Comparison of ENCODE assay signal across 8 cellular contexts in genomic region chr10:11678074-11678793, GRCh38.
DNase-seq lines count a peak whose midpoint lies in the region; ATAC-seq and TF ChIP-seq lines count a peak whose summit lies in the region.

No MANE protein-coding gene starts in this region.

- no peak overlapping the region for H3K27ac Mint-ChIP-seq in T-cell

- no peak overlapping the region for H3K4me3 Mint-ChIP-seq in T-cell

- POLR2A ChIA-PET in T-cell (lab: Charles Lee) = no interaction called here

- no peak overlapping the region for H3K4me3 ChIP-seq in fibroblast of villous mesenchyme (ENCODE audit: low read depth, low read length)

- no peaks in the 10 kb centered on the region for H3K9me3 Mint-ChIP-seq in T-cell

- CTCF ChIA-PET in T-cell (lab: Charles Lee) = interaction anchor here in 1 of 2 donors (0.6 kb wide), 1 partner anchor 1702 kb away, joined by 3 read pairs; no protein-coding TSS in a partner anchor

- H3K4me1 Mint-ChIP-seq in T-cell = peaks cover 19 to 35% (median 29%) of the 10 kb centered on the region in 3 donors

- TF ChIP-seq CTCF in fibroblast of villous mesenchyme (IDR thresholded peaks at IDR 0.05; ENCODE audit: insufficient read depth, low read depth, low read length) = no peak

- DNase-seq in fibroblast of villous mesenchyme (ENCODE audit: low read depth) (peak; percentile 50), NCI-H1105 (lab: John Stamatoyannopoulos, UW) (no peak), NCI-H345 (lab: John Stamatoyannopoulos, UW) (no peak), T-cell (no peak), NCI-H748 treated with DMSO at 0.1 percent for 48 hours (lab: John Stamatoyannopoulos, UW) (no peak)

- H3K27me3 Mint-ChIP-seq in T-cell = peaks cover 0 to 10% of the 10 kb centered on the region in 2 donors

- H3K36me3 Mint-ChIP-seq in T-cell = no peaks in the 10 kb centered on the region

- ATAC-seq in GM18499 (IDR thresholded peaks at IDR 0.05; ENCODE audit: insufficient read depth, unreplicated experiment) = peak; percentile 85
- peak; percentile 80 for ATAC-seq in GM21390 (IDR thresholded peaks at IDR 0.05; ENCODE audit: unreplicated experiment)
- ATAC-seq in HG03558 (IDR thresholded peaks at IDR 0.05; ENCODE audit: extremely low read depth, unreplicated experiment) = peak; percentile 91
- no peak for ATAC-seq in T-cell (replicated peaks in 1 of 4)

Comparison
In these comparisons a context has a peak if more than half of its experiments do, and no peak if none do; other contexts are left out.
1. ATAC-seq: peak in GM18499 (single experiment), GM21390 (single experiment) and HG03558 (single experiment); none in T-cell (0 of 4).